Comparison of ENCODE assay signal across 1 cellular context in genomic region chr15:50857763-50858162, GRCh38.
TF ChIP-seq lines count a peak whose summit lies in the region.

No MANE protein-coding gene starts in this region.

TF ChIP-seq in H1, 55 proteins besides CTCF, POLR2A, EP300 and RAD21 (continued from another document):
- TF ChIP-seq HDAC6 (IDR thresholded peaks at IDR 0.05; ENCODE audit: low read depth, low read length) (no peak), TAF7 (optimal IDR thresholded peaks at IDR 0.05; ENCODE audit: borderline replicate concordance, low read depth, low read length) (no peak), CHD2 (IDR thresholded peaks at IDR 0.05; ENCODE audit: low read length) (no peak), SP4 (IDR thresholded peaks at IDR 0.05; ENCODE audit: low read length) (no peak), ZNF274 (IDR thresholded peaks at IDR 0.05; ENCODE audit: borderline replicate concordance, extremely low read depth, low read length) (no peak), SIX5 (IDR thresholded peaks at IDR 0.05; ENCODE audit: low read depth, low read length) (no peak), CREB1 (IDR thresholded peaks at IDR 0.05) (no peak), YY1 (IDR thresholded peaks at IDR 0.05; ENCODE audit: low read depth, low read length) (no peak), MAX (IDR thresholded peaks at IDR 0.05) (no peak)
- TF ChIP-seq, protein P1, sequence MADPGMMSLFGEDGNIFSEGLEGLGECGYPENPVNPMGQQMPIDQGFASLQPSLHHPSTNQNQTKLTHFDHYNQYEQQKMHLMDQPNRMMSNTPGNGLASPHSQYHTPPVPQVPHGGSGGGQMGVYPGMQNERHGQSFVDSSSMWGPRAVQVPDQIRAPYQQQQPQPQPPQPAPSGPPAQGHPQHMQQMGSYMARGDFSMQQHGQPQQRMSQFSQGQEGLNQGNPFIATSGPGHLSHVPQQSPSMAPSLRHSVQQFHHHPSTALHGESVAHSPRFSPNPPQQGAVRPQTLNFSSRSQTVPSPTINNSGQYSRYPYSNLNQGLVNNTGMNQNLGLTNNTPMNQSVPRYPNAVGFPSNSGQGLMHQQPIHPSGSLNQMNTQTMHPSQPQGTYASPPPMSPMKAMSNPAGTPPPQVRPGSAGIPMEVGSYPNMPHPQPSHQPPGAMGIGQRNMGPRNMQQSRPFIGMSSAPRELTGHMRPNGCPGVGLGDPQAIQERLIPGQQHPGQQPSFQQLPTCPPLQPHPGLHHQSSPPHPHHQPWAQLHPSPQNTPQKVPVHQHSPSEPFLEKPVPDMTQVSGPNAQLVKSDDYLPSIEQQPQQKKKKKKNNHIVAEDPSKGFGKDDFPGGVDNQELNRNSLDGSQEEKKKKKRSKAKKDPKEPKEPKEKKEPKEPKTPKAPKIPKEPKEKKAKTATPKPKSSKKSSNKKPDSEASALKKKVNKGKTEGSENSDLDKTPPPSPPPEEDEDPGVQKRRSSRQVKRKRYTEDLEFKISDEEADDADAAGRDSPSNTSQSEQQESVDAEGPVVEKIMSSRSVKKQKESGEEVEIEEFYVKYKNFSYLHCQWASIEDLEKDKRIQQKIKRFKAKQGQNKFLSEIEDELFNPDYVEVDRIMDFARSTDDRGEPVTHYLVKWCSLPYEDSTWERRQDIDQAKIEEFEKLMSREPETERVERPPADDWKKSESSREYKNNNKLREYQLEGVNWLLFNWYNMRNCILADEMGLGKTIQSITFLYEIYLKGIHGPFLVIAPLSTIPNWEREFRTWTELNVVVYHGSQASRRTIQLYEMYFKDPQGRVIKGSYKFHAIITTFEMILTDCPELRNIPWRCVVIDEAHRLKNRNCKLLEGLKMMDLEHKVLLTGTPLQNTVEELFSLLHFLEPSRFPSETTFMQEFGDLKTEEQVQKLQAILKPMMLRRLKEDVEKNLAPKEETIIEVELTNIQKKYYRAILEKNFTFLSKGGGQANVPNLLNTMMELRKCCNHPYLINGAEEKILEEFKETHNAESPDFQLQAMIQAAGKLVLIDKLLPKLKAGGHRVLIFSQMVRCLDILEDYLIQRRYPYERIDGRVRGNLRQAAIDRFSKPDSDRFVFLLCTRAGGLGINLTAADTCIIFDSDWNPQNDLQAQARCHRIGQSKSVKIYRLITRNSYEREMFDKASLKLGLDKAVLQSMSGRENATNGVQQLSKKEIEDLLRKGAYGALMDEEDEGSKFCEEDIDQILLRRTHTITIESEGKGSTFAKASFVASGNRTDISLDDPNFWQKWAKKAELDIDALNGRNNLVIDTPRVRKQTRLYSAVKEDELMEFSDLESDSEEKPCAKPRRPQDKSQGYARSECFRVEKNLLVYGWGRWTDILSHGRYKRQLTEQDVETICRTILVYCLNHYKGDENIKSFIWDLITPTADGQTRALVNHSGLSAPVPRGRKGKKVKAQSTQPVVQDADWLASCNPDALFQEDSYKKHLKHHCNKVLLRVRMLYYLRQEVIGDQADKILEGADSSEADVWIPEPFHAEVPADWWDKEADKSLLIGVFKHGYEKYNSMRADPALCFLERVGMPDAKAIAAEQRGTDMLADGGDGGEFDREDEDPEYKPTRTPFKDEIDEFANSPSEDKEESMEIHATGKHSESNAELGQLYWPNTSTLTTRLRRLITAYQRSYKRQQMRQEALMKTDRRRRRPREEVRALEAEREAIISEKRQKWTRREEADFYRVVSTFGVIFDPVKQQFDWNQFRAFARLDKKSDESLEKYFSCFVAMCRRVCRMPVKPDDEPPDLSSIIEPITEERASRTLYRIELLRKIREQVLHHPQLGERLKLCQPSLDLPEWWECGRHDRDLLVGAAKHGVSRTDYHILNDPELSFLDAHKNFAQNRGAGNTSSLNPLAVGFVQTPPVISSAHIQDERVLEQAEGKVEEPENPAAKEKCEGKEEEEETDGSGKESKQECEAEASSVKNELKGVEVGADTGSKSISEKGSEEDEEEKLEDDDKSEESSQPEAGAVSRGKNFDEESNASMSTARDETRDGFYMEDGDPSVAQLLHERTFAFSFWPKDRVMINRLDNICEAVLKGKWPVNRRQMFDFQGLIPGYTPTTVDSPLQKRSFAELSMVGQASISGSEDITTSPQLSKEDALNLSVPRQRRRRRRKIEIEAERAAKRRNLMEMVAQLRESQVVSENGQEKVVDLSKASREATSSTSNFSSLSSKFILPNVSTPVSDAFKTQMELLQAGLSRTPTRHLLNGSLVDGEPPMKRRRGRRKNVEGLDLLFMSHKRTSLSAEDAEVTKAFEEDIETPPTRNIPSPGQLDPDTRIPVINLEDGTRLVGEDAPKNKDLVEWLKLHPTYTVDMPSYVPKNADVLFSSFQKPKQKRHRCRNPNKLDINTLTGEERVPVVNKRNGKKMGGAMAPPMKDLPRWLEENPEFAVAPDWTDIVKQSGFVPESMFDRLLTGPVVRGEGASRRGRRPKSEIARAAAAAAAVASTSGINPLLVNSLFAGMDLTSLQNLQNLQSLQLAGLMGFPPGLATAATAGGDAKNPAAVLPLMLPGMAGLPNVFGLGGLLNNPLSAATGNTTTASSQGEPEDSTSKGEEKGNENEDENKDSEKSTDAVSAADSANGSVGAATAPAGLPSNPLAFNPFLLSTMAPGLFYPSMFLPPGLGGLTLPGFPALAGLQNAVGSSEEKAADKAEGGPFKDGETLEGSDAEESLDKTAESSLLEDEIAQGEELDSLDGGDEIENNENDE (IDR thresholded peaks at IDR 0.05; ENCODE audit: insufficient replicate concordance, low read length), result no peak
TF ChIP-seq in H1: peak in this region for 0.
